ENCODE assay signal across 8 cellular contexts in the genomic region with DNA sequence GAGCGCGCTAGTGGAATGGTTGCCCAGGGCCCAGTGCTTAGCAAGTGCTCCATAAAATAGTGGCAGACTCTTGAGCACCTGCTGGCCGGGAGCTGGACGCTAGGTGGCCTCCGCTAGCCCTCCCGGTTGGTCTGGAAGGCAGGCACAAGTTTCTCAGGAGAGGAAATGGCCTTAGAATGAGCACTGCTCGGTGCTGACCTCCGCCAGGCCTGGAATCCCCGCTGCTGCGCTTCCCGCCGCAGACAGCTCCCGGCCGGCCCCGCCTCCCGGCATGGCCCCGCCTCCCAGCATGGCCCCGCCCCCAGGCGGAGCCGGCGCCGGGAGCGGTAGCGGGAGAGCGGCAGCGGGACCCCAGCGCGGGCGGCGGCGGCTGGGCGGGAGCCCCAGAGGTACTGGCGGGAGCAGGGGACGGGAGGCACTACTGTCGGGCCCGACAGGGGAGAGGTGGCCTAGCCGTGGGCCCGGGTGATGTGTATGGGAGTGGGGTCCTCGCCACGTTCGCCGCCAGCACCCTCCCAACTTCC. TPM values are rescaled to one million over a fixed set of nuclear protein-coding genes. Genes with fewer than 3 reads are reported as not detected.
DNase-seq lines count a peak whose midpoint lies in the region; ATAC-seq lines count a peak whose summit lies in the region.

A gene with protein sequence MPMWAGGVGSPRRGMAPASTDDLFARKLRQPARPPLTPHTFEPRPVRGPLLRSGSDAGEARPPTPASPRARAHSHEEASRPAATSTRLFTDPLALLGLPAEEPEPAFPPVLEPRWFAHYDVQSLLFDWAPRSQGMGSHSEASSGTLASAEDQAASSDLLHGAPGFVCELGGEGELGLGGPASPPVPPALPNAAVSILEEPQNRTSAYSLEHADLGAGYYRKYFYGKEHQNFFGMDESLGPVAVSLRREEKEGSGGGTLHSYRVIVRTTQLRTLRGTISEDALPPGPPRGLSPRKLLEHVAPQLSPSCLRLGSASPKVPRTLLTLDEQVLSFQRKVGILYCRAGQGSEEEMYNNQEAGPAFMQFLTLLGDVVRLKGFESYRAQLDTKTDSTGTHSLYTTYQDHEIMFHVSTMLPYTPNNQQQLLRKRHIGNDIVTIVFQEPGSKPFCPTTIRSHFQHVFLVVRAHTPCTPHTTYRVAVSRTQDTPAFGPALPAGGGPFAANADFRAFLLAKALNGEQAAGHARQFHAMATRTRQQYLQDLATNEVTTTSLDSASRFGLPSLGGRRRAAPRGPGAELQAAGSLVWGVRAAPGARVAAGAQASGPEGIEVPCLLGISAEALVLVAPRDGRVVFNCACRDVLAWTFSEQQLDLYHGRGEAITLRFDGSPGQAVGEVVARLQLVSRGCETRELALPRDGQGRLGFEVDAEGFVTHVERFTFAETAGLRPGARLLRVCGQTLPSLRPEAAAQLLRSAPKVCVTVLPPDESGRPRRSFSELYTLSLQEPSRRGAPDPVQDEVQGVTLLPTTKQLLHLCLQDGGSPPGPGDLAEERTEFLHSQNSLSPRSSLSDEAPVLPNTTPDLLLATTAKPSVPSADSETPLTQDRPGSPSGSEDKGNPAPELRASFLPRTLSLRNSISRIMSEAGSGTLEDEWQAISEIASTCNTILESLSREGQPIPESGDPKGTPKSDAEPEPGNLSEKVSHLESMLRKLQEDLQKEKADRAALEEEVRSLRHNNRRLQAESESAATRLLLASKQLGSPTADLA (plus strand): TSS at position 308 of the 524 bp plus-strand sequence. CDS start 2,821 bp downstream, outside the sequence.

- peak within 1 kb of the TSS in 1 of 2 experiments; percentile 72 for H3K14ac ChIP-seq in mesenchymal stem cell (ENCODE audit: low read length in 2 of 2)

- H3K4me3 ChIP-seq in endocrine pancreas (ENCODE audit: control insufficient read depth, insufficient read depth, low read length): no peak within 1 kb of the TSS
- H3K4me3 ChIP-seq in mesenchymal stem cell (ENCODE audit: insufficient read depth in 1 of 2, low read depth in 1 of 2, low read length in 2 of 2): peak within 1 kb of the TSS; percentile 80 to 93

- no peaks in the 10 kb centered on the region for H3K36me3 ChIP-seq in endocrine pancreas (ENCODE audit: control insufficient read depth, insufficient read depth, low read length)
- H3K36me3 ChIP-seq in mesenchymal stem cell (ENCODE audit: control insufficient read depth in 1 of 2, insufficient read depth in 2 of 2, low read depth in 1 of 2, low read length in 2 of 2): peaks cover 56 to 76% of the 10 kb centered on the region in 2 experiments

- no peaks in the 10 kb centered on the region for H3K9me3 ChIP-seq in endocrine pancreas (ENCODE audit: control insufficient read depth, low read length)
- H3K9me3 ChIP-seq in mesenchymal stem cell (ENCODE audit: control insufficient read depth, low read length): no peaks in the 10 kb centered on the region

- WGBS in mesenchymal stem cell: 4% methylated on average over 17 of the region's 42 CpGs

- peak within 1 kb of the TSS; percentile 80 for H3K27ac ChIP-seq in mesenchymal stem cell (ENCODE audit: low read length, poor library complexity, severe bottlenecking)

- H3K79me1 ChIP-seq in mesenchymal stem cell (replicated peaks; ENCODE audit: low read length, poor library complexity, severe bottlenecking): peaks cover 49% of the 10 kb centered on the region

- H2BK5ac ChIP-seq in mesenchymal stem cell (ENCODE audit: low read depth, low read length, poor library complexity, severe bottlenecking): peak within 1 kb of the TSS; percentile 8

- peak within 1 kb of the TSS; percentile 77 for H2AK5ac ChIP-seq in mesenchymal stem cell (ENCODE audit: low read length, severe bottlenecking)

- DNase-seq in NCI-H345 (lab: John Stamatoyannopoulos, UW) (peak; percentile 56), NCI-H345 treated with DMSO at 0.1 percent for 48 hours (lab: John Stamatoyannopoulos, UW; ENCODE audit: unreplicated experiment) (no peak), NOMO-1 (lab: John Stamatoyannopoulos, UW; ENCODE audit: unreplicated experiment in 2 of 2) (peak; percentile 39 to 61), mesenchymal stem cell (peak; percentile 96)
- DNase-seq in activated CD8-positive, alpha-beta memory T cell treated with anti-CD3 and anti-CD28 coated beads, Interleukin-2, amount 10 ng/mL, durations not matched to agents 7 days and 5 days: peak; percentile 76
- peak; percentile 39 for DNase-seq in stimulated activated CD8-positive, alpha-beta memory T cell treated with anti-CD3 and anti-CD28 coated beads, Interleukin-15, amount 100 ng/mL, for 1 hour (ENCODE audit: low read depth)

- H3K27me3 Mint-ChIP-seq in activated CD8-positive, alpha-beta memory T cell treated with anti-CD3 and anti-CD28 coated beads, Interleukin-2, amount 10 ng/mL, durations not matched to agents 7 days and 5 days: no peaks in the 10 kb centered on the region

- H3K9ac ChIP-seq in endocrine pancreas (ENCODE audit: control insufficient read depth, insufficient read depth, low read length) (peak within 1 kb of the TSS; percentile 36), mesenchymal stem cell (ENCODE audit: low read length) (peak within 1 kb of the TSS; percentile 87)

- CTCF ChIA-PET in activated CD8-positive, alpha-beta memory T cell treated with anti-CD3 and anti-CD28 coated beads, Interleukin-2, amount 10 ng/mL, durations not matched to agents 7 days and 5 days (lab: Charles Lee): interaction anchor here (0.6 to 8.2 kb wide), 22 partner anchors 12 to 1765 kb away, joined by 3 to 35 read pairs (median 4); a partner anchor contains a TSS

- H3K4me1 ChIP-seq in endocrine pancreas (ENCODE audit: control insufficient read depth, insufficient read depth, low read length): no peaks in the 10 kb centered on the region
- peaks cover 33% of the 10 kb centered on the region for H3K4me1 ChIP-seq in mesenchymal stem cell (ENCODE audit: control insufficient read depth, insufficient read depth, low read depth, low read length)

- no peaks in the 10 kb centered on the region for H3K9me3 Mint-ChIP-seq in activated CD8-positive, alpha-beta memory T cell treated with anti-CD3 and anti-CD28 coated beads, Interleukin-2, amount 10 ng/mL, durations not matched to agents 7 days and 5 days (ENCODE audit: low read depth)

- H3K4me3 Mint-ChIP-seq in activated CD8-positive, alpha-beta memory T cell treated with anti-CD3 and anti-CD28 coated beads, Interleukin-2, amount 10 ng/mL, durations not matched to agents 7 days and 5 days: peak within 1 kb of the TSS; percentile 81

- H3K27me3 ChIP-seq in endocrine pancreas (ENCODE audit: control insufficient read depth, insufficient read depth, low read length) (no peaks in the 10 kb centered on the region), mesenchymal stem cell (ENCODE audit: control insufficient read depth in 1 of 2, insufficient read depth in 1 of 2, low read length in 2 of 2) (no peaks in the 10 kb centered on the region)

- ATAC-seq in HG03039 (IDR thresholded peaks at IDR 0.05; ENCODE audit: unreplicated experiment): peak; percentile 40
- peak; percentile 64 for ATAC-seq in activated CD8-positive, alpha-beta memory T cell treated with anti-CD3 and anti-CD28 coated beads, Interleukin-2, amount 10 ng/mL, durations not matched to agents 7 days and 5 days

- H2BK12ac ChIP-seq in mesenchymal stem cell (ENCODE audit: low read length in 2 of 2): peak within 1 kb of the TSS; percentile 11 to 38

- H3K27ac Mint-ChIP-seq in activated CD8-positive, alpha-beta memory T cell treated with anti-CD3 and anti-CD28 coated beads, Interleukin-2, amount 10 ng/mL, durations not matched to agents 7 days and 5 days: peak within 1 kb of the TSS; percentile 95

- H3K18ac ChIP-seq in mesenchymal stem cell (ENCODE audit: low read depth in 1 of 2, low read length in 2 of 2): peak within 1 kb of the TSS; percentile 83 to 88

- peak within 1 kb of the TSS in 1 of 2 experiments; percentile 50 for H3K23ac ChIP-seq in mesenchymal stem cell (ENCODE audit: low read length in 2 of 2)

- peak within 1 kb of the TSS; percentile 54 for H2AFZ ChIP-seq in mesenchymal stem cell (ENCODE audit: low read depth, low read length)

- H4K8ac ChIP-seq in mesenchymal stem cell (ENCODE audit: low read length): peak within 1 kb of the TSS; percentile 78

- H3K4me2 ChIP-seq in mesenchymal stem cell (ENCODE audit: low read length, poor library complexity, severe bottlenecking): peak within 1 kb of the TSS; percentile 76

- peak within 1 kb of the TSS; percentile 39 to 92 for H3K4ac ChIP-seq in mesenchymal stem cell (ENCODE audit: low read depth in 1 of 2, low read length in 2 of 2)

- H2BK120ac ChIP-seq in mesenchymal stem cell (ENCODE audit: low read depth, low read length): no peak within 1 kb of the TSS

- H4K91ac ChIP-seq in mesenchymal stem cell (ENCODE audit: low read length): peak within 1 kb of the TSS; percentile 85

- peak within 1 kb of the TSS; percentile 91 for H2BK15ac ChIP-seq in mesenchymal stem cell (ENCODE audit: low read depth, poor library complexity, severe bottlenecking)

- peaks cover 59% of the 10 kb centered on the region for H3K4me1 Mint-ChIP-seq in activated CD8-positive, alpha-beta memory T cell treated with anti-CD3 and anti-CD28 coated beads, Interleukin-2, amount 10 ng/mL, durations not matched to agents 7 days and 5 days

- peaks cover 30% of the 10 kb centered on the region for H3K36me3 Mint-ChIP-seq in activated CD8-positive, alpha-beta memory T cell treated with anti-CD3 and anti-CD28 coated beads, Interleukin-2, amount 10 ng/mL, durations not matched to agents 7 days and 5 days

RNA-seq across cellular contexts. Expression of the gene that starts here (rescaled TPM):
- total RNA-seq in activated CD8-positive, alpha-beta memory T cell treated with anti-CD3 and anti-CD28 coated beads, Interleukin-2, amount 10 ng/mL, durations not matched to agents 7 days and 5 days: 100 to 1,000 TPM; 188 to 267 TPM
- polyA plus RNA-seq in mesenchymal stem cell (2013, experiment 1 of 2): 35.0 TPM
- polyA plus RNA-seq in mesenchymal stem cell (2013, experiment 2 of 2): 34.6 TPM
